5 cellular contexts compared by ENCODE assay signal in the genomic region with DNA sequence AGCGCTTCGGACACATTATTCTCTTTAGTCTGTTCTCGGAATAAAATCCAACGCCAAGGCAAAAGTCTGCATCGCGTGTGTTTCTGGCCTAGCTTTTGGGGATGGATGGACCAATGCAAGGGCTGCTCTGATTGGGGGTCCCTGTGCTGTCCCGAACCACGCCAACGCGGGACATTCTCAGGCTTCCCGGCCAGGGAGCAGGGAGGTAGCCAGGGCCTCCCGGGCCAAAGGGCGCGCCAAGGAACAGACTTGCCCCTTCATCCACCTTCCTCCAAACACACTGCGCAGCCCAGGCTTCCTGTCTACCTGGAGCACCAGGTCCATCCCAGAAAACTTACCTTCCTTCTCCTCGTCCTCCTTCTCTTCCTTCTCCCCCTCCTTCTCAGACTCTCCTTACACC.
"Had no signal": no experiment of that assay in that cellular context is flagged by ENCODE, and none has a peak within 500 bp of the region (broad histone marks: within the 10 kb centered on the region; RNA-seq: fewer than 3 reads in every experiment).

No MANE protein-coding gene starts in this region.

- H3K4me3 ChIP-seq: K562 had no signal

- H3K27ac ChIP-seq: HL-60 had no signal

- DNase-seq: KBM-7, KG1 had no signal

- ATAC-seq: HepG2, K562 had no signal
